Comparison of ENCODE assay signal across 15 cellular contexts in the genomic region with DNA sequence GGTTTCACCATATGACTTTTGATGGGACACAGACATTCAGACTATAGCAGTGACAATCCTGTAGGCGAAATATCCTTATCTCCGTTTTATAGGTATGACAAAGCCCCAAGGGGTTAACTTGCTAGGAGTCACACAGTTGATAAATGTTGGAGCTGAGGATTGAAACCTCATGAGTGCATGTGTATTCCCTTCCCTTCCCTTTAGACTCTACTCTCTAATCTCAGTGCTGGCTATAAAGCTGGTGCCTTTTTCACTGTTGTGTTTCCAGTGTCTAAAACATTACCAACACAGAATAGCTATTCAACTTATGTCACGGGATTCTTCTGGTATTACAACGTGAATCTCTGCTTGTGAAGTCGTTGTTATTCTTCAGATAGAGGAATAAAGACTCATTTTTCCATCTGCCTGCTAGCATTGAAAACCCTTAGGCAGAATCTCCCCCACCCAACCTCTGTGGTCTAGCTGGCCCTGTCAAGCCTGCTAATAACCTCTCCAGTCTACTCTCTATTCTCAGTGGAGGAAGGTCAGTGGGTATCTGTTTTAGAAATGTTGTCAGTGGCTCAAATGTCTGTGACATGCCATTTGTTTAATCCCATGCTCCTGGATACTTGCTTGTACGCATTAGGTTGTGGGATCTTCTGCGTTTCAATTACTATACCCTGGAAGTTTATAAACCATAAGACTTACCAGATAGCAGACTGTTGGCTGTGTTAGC.
"Had no signal": no experiment of that assay in that cellular context is flagged by ENCODE, and none has a peak within 500 bp of the region (broad histone marks: within the 10 kb centered on the region; RNA-seq: fewer than 3 reads in every experiment).

No MANE protein-coding gene starts in this region.

- H3K27me3 ChIP-seq: dorsolateral prefrontal cortex, right lobe of liver, tibial artery, vagina had no signal

- H3K36me3 ChIP-seq: right lobe of liver, tibial artery, vagina had no signal

- DNase-seq: activated B cell treated with CpG ODN at 0.5 μM for 24 hours; activated CD4-positive, alpha-beta T cell treated with anti-CD3 and anti-CD28 coated beads for 48 hours; activated CD8-positive, alpha-beta memory T cell treated with anti-CD3 and anti-CD28 coated beads for 24 hours; activated naive CD8-positive, alpha-beta T cell treated with anti-CD3 and anti-CD28 coated beads for 36 hours; amygdala; dorsolateral prefrontal cortex; endodermal cell; naive thymus-derived CD4-positive, alpha-beta T cell; nucleus accumbens; right lobe of liver; stimulated activated CD4-positive, alpha-beta T cell treated with anti-CD3 and anti-CD28 coated beads, Interleukin-12 subunit alpha, Interleukin-12 subunit beta, amount 100 ng/mL, for 4 hours; T-helper 2 cell; tibial artery had no signal

- H3K9me3 ChIP-seq: right lobe of liver, tibial artery, vagina had no signal

- H3K27ac ChIP-seq: right lobe of liver, tibial artery, vagina had no signal

- ATAC-seq: naive thymus-derived CD4-positive, alpha-beta T cell; right lobe of liver; stimulated activated effector memory CD8-positive, alpha-beta T cell treated with anti-CD3 and anti-CD28 coated beads, Interleukin-12 subunit alpha, Interleukin-12 subunit beta, amount 100 ng/mL, for 72 hours had no signal

- H3K4me1 ChIP-seq: right lobe of liver had no signal

- H3K4me3 ChIP-seq: dorsolateral prefrontal cortex, right lobe of liver, tibial artery, vagina had no signal
